In the genomic region with DNA sequence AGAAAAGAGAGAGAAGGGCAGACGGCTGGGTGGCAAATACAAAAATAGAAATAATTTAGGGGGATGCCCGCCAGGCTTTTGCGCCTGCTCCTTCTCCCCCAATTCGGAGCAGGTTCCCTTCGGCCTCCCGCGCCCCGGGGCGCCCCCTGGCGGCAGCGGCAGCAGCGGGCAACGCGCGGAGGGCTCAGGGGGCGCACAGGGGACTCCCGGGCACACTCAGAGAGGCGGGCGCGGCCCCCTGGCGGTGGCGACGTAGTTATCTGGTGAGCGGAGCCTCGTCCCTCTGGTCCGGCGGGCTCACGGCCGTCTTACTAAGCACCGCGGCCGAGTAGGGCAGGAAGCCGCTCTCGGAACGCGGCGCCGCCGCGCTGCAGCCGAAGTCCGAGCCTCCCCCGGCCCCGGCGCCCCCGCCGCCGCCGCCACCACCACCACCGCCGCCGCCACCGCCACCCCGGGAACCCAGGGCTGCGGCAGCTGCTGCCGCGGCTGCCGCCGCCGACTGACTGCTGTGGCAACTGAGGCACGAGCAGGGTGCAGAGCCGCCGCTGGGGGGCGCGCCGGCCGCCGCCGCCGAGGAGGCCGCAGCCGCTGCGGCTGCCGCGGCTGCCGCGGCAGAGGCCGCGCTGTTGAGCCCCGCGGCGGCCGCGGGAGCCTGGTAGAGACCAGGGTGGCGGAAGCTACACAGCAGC, we compare ENCODE assay signal across 8 cellular contexts. TPM values are rescaled to one million over a fixed set of nuclear protein-coding genes. Genes with fewer than 3 reads are reported as not detected.
DNase-seq lines count a peak whose midpoint lies in the region; ATAC-seq and TF ChIP-seq lines count a peak whose summit lies in the region.

No MANE protein-coding gene starts in this region.

- H3K4me1 Mint-ChIP-seq in activated T-cell treated with anti-CD3 and anti-CD28 coated beads, Interleukin-2, amount 50 U/mL, for 72 hours (ENCODE audit: low read depth): peaks cover 20% of the 10 kb centered on the region
- peaks cover 29% of the 10 kb centered on the region for H3K4me1 Mint-ChIP-seq in activated naive CD8-positive, alpha-beta T cell treated with anti-CD3 and anti-CD28 coated beads, Interleukin-2, amount 50 U/mL, for 24 hours

- intact Hi-C loops in testis (cut with DNase I; ENCODE audit: low total_unique reads): loop anchor here (10.0 kb wide), 1 partner anchor 395 kb away; no protein-coding TSS in a partner anchor

- H3K27me3 Mint-ChIP-seq in activated T-cell treated with anti-CD3 and anti-CD28 coated beads, Interleukin-2, amount 50 U/mL, for 72 hours (ENCODE audit: low read depth): peaks cover 81% of the 10 kb centered on the region
- H3K27me3 Mint-ChIP-seq in activated naive CD8-positive, alpha-beta T cell treated with anti-CD3 and anti-CD28 coated beads, Interleukin-2, amount 50 U/mL, for 24 hours: peaks cover 84% of the 10 kb centered on the region

- H3K36me3 Mint-ChIP-seq in activated T-cell treated with anti-CD3 and anti-CD28 coated beads, Interleukin-2, amount 50 U/mL, for 72 hours (ENCODE audit: insufficient read depth in 2 of 2): peaks cover 13 to 16% of the 10 kb centered on the region in 2 donors
- peaks cover 31% of the 10 kb centered on the region for H3K36me3 Mint-ChIP-seq in activated naive CD8-positive, alpha-beta T cell treated with anti-CD3 and anti-CD28 coated beads, Interleukin-2, amount 50 U/mL, for 24 hours (ENCODE audit: low read depth)

- no peak overlapping the region for H3K27ac ChIP-seq in iPS-20b (ENCODE audit: low read length)
- H3K27ac ChIP-seq in testis: no peak overlapping the region

- peaks cover 10% of the 10 kb centered on the region; the same call in 1 of the 2 replicates for H3K9me3 ChIP-seq in iPS-20b (ENCODE audit: insufficient read depth, low read depth, low read length)
- H3K9me3 ChIP-seq in testis: no peaks in the 10 kb centered on the region

- H3K4me3 ChIP-seq in iPS-20b (ENCODE audit: low read length): peak overlapping the region; percentile 49
- peak overlapping the region; percentile 46 to 50 for H3K4me3 ChIP-seq in testis

- H3K27ac Mint-ChIP-seq in activated T-cell treated with anti-CD3 and anti-CD28 coated beads, Interleukin-2, amount 50 U/mL, for 72 hours: peak overlapping the region; percentile 76
- peak overlapping the region; percentile 71 for H3K27ac Mint-ChIP-seq in activated naive CD8-positive, alpha-beta T cell treated with anti-CD3 and anti-CD28 coated beads, Interleukin-2, amount 50 U/mL, for 24 hours

- ATAC-seq in activated T-cell treated with anti-CD3 and anti-CD28 coated beads, Interleukin-2, amount 50 U/mL, for 72 hours (replicated peaks in 1 of 2): peak; percentile 75 to 77
- ATAC-seq in activated naive CD8-positive, alpha-beta T cell treated with anti-CD3 and anti-CD28 coated beads, Interleukin-2, amount 50 U/mL, for 24 hours: no peak
- ATAC-seq in HG02938 (IDR thresholded peaks at IDR 0.05; ENCODE audit: unreplicated experiment) (no peak), HG02970 (IDR thresholded peaks at IDR 0.05; ENCODE audit: low FRiP score, unreplicated experiment) (no peak)

- TF ChIP-seq CTCF in testis (IDR thresholded peaks at IDR 0.05): peak; percentile 28 to 76 (median 48)

- H3K36me3 ChIP-seq in iPS-20b (ENCODE audit: insufficient read depth, low read depth, low read length): no peaks in the 10 kb centered on the region
- H3K36me3 ChIP-seq in testis (ENCODE audit: low read depth, missing control alignments): no peaks in the 10 kb centered on the region

- peaks cover 1 to 2% of the 10 kb centered on the region in 2 donors for H3K9me3 Mint-ChIP-seq in activated T-cell treated with anti-CD3 and anti-CD28 coated beads, Interleukin-2, amount 50 U/mL, for 72 hours
- H3K9me3 Mint-ChIP-seq in activated naive CD8-positive, alpha-beta T cell treated with anti-CD3 and anti-CD28 coated beads, Interleukin-2, amount 50 U/mL, for 24 hours: peaks cover 41% of the 10 kb centered on the region

- no peak for TF ChIP-seq POLR2A in testis (IDR thresholded peaks at IDR 0.05)

- peaks cover 99% of the 10 kb centered on the region for H3K27me3 ChIP-seq in iPS-20b (ENCODE audit: insufficient read depth, low read length)
- H3K27me3 ChIP-seq in testis: no peaks in the 10 kb centered on the region

- peak overlapping the region; percentile 69 to 74 for H3K4me3 Mint-ChIP-seq in activated T-cell treated with anti-CD3 and anti-CD28 coated beads, Interleukin-2, amount 50 U/mL, for 72 hours
- peak overlapping the region; percentile 49 for H3K4me3 Mint-ChIP-seq in activated naive CD8-positive, alpha-beta T cell treated with anti-CD3 and anti-CD28 coated beads, Interleukin-2, amount 50 U/mL, for 24 hours

- H3K9ac ChIP-seq in iPS-20b (ENCODE audit: low read depth, low read length): no peak overlapping the region

- 0 to 1% methylated on average over 15 to 37 of the region's 85 CpGs for WGBS in testis, 2 donors

- DNase-seq in activated T-cell treated with anti-CD3 and anti-CD28 coated beads, Interleukin-2, amount 50 U/mL, for 72 hours: peak; percentile 48 to 75
- DNase-seq in activated T-cell treated with anti-CD3 and anti-CD28 coated beads for 4 hours: no peak
- DNase-seq in NCI-H2107 (lab: John Stamatoyannopoulos, UW): peak; percentile 58
- DNase-seq in activated naive CD8-positive, alpha-beta T cell treated with anti-CD3 and anti-CD28 coated beads, Interleukin-2, amount 50 U/mL, for 24 hours: peak; percentile 52
- DNase-seq in testis: peak; percentile 67

- H3K4me1 ChIP-seq in iPS-20b (ENCODE audit: insufficient read depth, low read length): no peaks in the 10 kb centered on the region
- no peaks in the 10 kb centered on the region for H3K4me1 ChIP-seq in testis

RNA-seq across cellular contexts. Expression of a gene that starts 3.8 kb away (rescaled TPM):
- total RNA-seq in activated T-cell treated with anti-CD3 and anti-CD28 coated beads, Interleukin-2, amount 50 U/mL, for 72 hours: not detected
- 1 to 10 TPM; 1.5 to 3.1 TPM for total RNA-seq in testis
- polyA plus RNA-seq in testis (ENCODE audit: insufficient read depth, low read depth, low replicate concordance): 2.3 TPM

RNA-seq across cellular contexts. Expression of a gene that starts 12.5 kb away (rescaled TPM):
- not detected for total RNA-seq in activated T-cell treated with anti-CD3 and anti-CD28 coated beads, Interleukin-2, amount 50 U/mL, for 72 hours
- under 1 TPM in 1 of 2 donors, not detected in 1; 0.31 TPM for total RNA-seq in testis
- 0.36 TPM for polyA plus RNA-seq in testis (ENCODE audit: insufficient read depth, low read depth, low replicate concordance)

RNA-seq across cellular contexts. Expression of a gene that starts 19.6 kb away (rescaled TPM):
- not detected for total RNA-seq in activated T-cell treated with anti-CD3 and anti-CD28 coated beads, Interleukin-2, amount 50 U/mL, for 72 hours
- total RNA-seq in testis: not detected
- polyA plus RNA-seq in testis (ENCODE audit: insufficient read depth, low read depth, low replicate concordance): not detected

RNA-seq across cellular contexts. Expression of a gene that starts 27.1 kb away (rescaled TPM):
- not detected for total RNA-seq in activated T-cell treated with anti-CD3 and anti-CD28 coated beads, Interleukin-2, amount 50 U/mL, for 72 hours
- total RNA-seq in testis: 1 to 10 TPM in 1 of 2 donors, under 1 TPM in 1; 0.62 to 1.7 TPM
- polyA plus RNA-seq in testis (ENCODE audit: insufficient read depth, low read depth, low replicate concordance): 0.29 TPM

RNA-seq across cellular contexts. Expression of a gene that starts 36.6 kb away (rescaled TPM):
- total RNA-seq in activated T-cell treated with anti-CD3 and anti-CD28 coated beads, Interleukin-2, amount 50 U/mL, for 72 hours: not detected
- 1 to 10 TPM; 2.7 to 3.3 TPM for total RNA-seq in testis
- polyA plus RNA-seq in testis (ENCODE audit: insufficient read depth, low read depth, low replicate concordance): 0.92 TPM

Comparison
In these comparisons a context has a peak if more than half of its experiments do, and no peak if none do; other contexts are left out.
1. ATAC-seq: peak in activated T-cell treated with anti-CD3 and anti-CD28 coated beads, Interleukin-2, amount 50 U/mL, for 72 hours (2 of 2); none in activated naive CD8-positive, alpha-beta T cell treated with anti-CD3 and anti-CD28 coated beads, Interleukin-2, amount 50 U/mL, for 24 hours (single experiment), HG02938 (single experiment) and HG02970 (single experiment).